Comparison of ENCODE assay signal across 20 cellular contexts in genomic region chr2:14220101-14220500, GRCh38.
"Had no signal": no experiment of that assay in that cellular context is flagged by ENCODE, and none has a peak within 500 bp of the region (broad histone marks: within the 10 kb centered on the region; RNA-seq: fewer than 3 reads in every experiment).

No MANE protein-coding gene starts in this region.

- H3K27ac ChIP-seq: prostate gland, skin epidermis, transverse colon, vagina had no signal

- H3K4me1 ChIP-seq: prostate gland, transverse colon, vagina had no signal

- H3K36me3 ChIP-seq: prostate gland, transverse colon, vagina had no signal

- H3K4me3 ChIP-seq: prostate gland, skin epidermis, transverse colon, vagina had no signal

- DNase-seq: activated CD4-positive, alpha-beta T cell treated with anti-CD3 and anti-CD28 coated beads, Interleukin-2, amount 10 ng/mL, durations not matched to agents 24 days and 14 days; activated CD4-positive, CD25-positive, alpha-beta regulatory T cell; activated CD8-positive, alpha-beta memory T cell treated with anti-CD3 and anti-CD28 coated beads, Interleukin-2, amount 50 U/mL, for 4 hours; activated CD8-positive, alpha-beta T cell treated with anti-CD3 and anti-CD28 coated beads, Interleukin-2, amount 10 ng/mL, durations not matched to agents 7 days and 5 days; activated gamma-delta T cell; activated T-cell treated with anti-CD3 and anti-CD28 coated beads, Interleukin-2, amount 50 U/mL, for 72 hours; cerebellar nuclear complex; erythroblast; midbrain; right cardiac atrium; stimulated activated CD4-positive, alpha-beta T cell treated with anti-CD3 and anti-CD28 coated beads, Interleukin-4, amount 100 ng/mL, for 4 hours; stimulated activated CD8-positive, alpha-beta memory T cell treated with anti-CD3 and anti-CD28 coated beads, Interleukin-4, amount 100 ng/mL, for 48 hours; stimulated activated naive CD4-positive, alpha-beta T cell treated with Interleukin-2 at 50 U/mL for 16 hours; substantia nigra; T-helper 2 cell; transverse colon had no signal

- H3K9me3 ChIP-seq: prostate gland, transverse colon, vagina had no signal

- ATAC-seq: activated CD8-positive, alpha-beta T cell treated with anti-CD3 and anti-CD28 coated beads, Interleukin-2, amount 10 ng/mL, durations not matched to agents 7 days and 5 days; activated naive CD4-positive, alpha-beta T cell treated with anti-CD3 and anti-CD28 coated beads, Interleukin-2, amount 50 U/mL, for 72 hours; activated T-cell treated with anti-CD3 and anti-CD28 coated beads, Interleukin-2, amount 50 U/mL, for 72 hours; right cardiac atrium had no signal

- H3K27me3 ChIP-seq: transverse colon, vagina had no signal
